9 cellular contexts compared by ENCODE assay signal in the genomic region with DNA sequence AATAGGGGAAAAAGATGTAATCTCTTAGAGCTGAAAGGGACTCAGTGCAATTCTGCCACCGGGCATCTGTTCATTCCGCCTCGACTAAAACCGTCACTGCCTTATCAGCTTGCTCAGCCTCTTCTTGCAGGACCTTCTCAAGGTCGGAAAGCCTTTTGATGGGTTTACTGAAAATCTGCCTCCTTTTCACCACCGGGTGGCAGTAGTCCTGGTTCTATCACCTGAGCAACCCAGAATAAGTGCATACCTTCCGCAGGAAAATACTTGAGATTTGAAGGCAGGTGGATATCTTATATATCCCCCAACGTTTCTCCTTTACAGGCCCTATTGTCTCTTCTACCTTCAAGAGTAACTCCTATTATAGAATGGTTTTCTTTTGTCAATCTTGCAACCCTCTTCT.
DNase-seq lines count a peak whose midpoint lies in the region; ATAC-seq and TF ChIP-seq lines count a peak whose summit lies in the region.
"Had no signal": no experiment of that assay in that cellular context is flagged by ENCODE, and none has a peak within 500 bp of the region (broad histone marks: within the 10 kb centered on the region; RNA-seq: fewer than 3 reads in every experiment).

No MANE protein-coding gene starts in this region.

- H3K27me3 ChIP-seq in neural cell (ENCODE audit: insufficient read depth, low read depth, low read length) = no peaks in the 10 kb centered on the region
- no peaks in the 10 kb centered on the region for H3K27me3 ChIP-seq in suprapubic skin

- DNase-seq in DMS53 treated with DMSO at 0.1 percent for 48 hours (lab: John Stamatoyannopoulos, UW; ENCODE audit: unreplicated experiment) (peak; percentile 39), OCI-LY7 (ENCODE audit: low spot score) (peak; percentile 9), suprapubic skin (ENCODE audit: low spot score in 2 of 2) (no peak)
- peak; percentile 15 for DNase-seq in central memory CD4-positive, alpha-beta T cell
- DNase-seq: activated B cell treated with CpG ODN at 0.5 μM for 24 hours had no signal

- H3K4me2 ChIP-seq in OCI-LY7 (ENCODE audit: low read length) = no peak overlapping the region
- no peak overlapping the region for H3K4me2 ChIP-seq in neural cell (ENCODE audit: low read length)

- WGBS in suprapubic skin = 24% methylated on average over 8 of the region's 8 CpGs

- H3K4me3 ChIP-seq in OCI-LY7 (ENCODE audit: low read depth, low read length, poor library complexity, severe bottlenecking) = no peak overlapping the region
- no peak overlapping the region for H3K4me3 ChIP-seq in neural cell (ENCODE audit: low read length)
- H3K4me3 ChIP-seq in suprapubic skin = no peak overlapping the region

- no TSS peak for BruUV-seq in OCI-LY7 (replicated peaks; lab: Mats Ljungman, UMichigan)

- H4K20me1 ChIP-seq in OCI-LY7 (ENCODE audit: insufficient read depth, low read length) = no peaks in the 10 kb centered on the region
- no peaks in the 10 kb centered on the region for H4K20me1 ChIP-seq in neural cell (ENCODE audit: insufficient read depth)

- POLR2A ChIA-PET in OCI-LY7 (lab: Charles Lee) = no interaction called here

- ATAC-seq in GM21529 (IDR thresholded peaks at IDR 0.05; ENCODE audit: unreplicated experiment) = peak; percentile 59
- no peak for ATAC-seq in HG02970 (IDR thresholded peaks at IDR 0.05; ENCODE audit: low FRiP score, unreplicated experiment)
- no peak for ATAC-seq in GM21526 (IDR thresholded peaks at IDR 0.05; ENCODE audit: low FRiP score, unreplicated experiment)

- TF ChIP-seq POLR2A in suprapubic skin (IDR thresholded peaks at IDR 0.05) = no peak

- H3K27ac ChIP-seq in OCI-LY7 (ENCODE audit: low read depth, low read length, poor library complexity, severe bottlenecking) = no peak overlapping the region
- H3K27ac ChIP-seq in neural cell (ENCODE audit: low read length) = no peak overlapping the region
- H3K27ac ChIP-seq in suprapubic skin = no peak overlapping the region

- H3K79me2 ChIP-seq in OCI-LY7 (ENCODE audit: insufficient read depth, low read depth, low read length) (no peaks in the 10 kb centered on the region), neural cell (replicated peaks; ENCODE audit: insufficient read depth, low read length) (no peaks in the 10 kb centered on the region)

- H3K9me2 ChIP-seq in OCI-LY7 (ENCODE audit: insufficient read depth, low read length) = no peaks in the 10 kb centered on the region
- no peaks in the 10 kb centered on the region for H3K9me2 ChIP-seq in neural cell (ENCODE audit: insufficient read depth, low read length)

- H3F3A ChIP-seq in neural cell (ENCODE audit: insufficient read depth, low read length, poor library complexity, severe bottlenecking) = no peaks in the 10 kb centered on the region

- TF ChIP-seq RAD21 in neural cell (conservative IDR thresholded peaks at IDR 0.05) = no peak

- no peaks in the 10 kb centered on the region for H3K9me3 ChIP-seq in OCI-LY7 (ENCODE audit: low read length)
- H3K9me3 ChIP-seq in neural cell (ENCODE audit: low read length) = no peaks in the 10 kb centered on the region
- H3K9me3 ChIP-seq in suprapubic skin = no peaks in the 10 kb centered on the region

- peak; percentile 67 for TF ChIP-seq CTCF in OCI-LY7 (conservative IDR thresholded peaks at IDR 0.05; ENCODE audit: low read length)
- TF ChIP-seq CTCF in neural cell (IDR thresholded peaks at IDR 0.05; ENCODE audit: poor library complexity, severe bottlenecking) = peak; percentile 41
- no peak for TF ChIP-seq CTCF in suprapubic skin (IDR thresholded peaks at IDR 0.05)

- no peaks in the 10 kb centered on the region for H3K36me3 ChIP-seq in OCI-LY7 (ENCODE audit: insufficient read depth, low read length)
- H3K36me3 ChIP-seq in neural cell (ENCODE audit: insufficient read depth, low read length) = no peaks in the 10 kb centered on the region
- H3K36me3 ChIP-seq in suprapubic skin = no peaks in the 10 kb centered on the region

- no peak for TF ChIP-seq EP300 in neural cell (conservative IDR thresholded peaks at IDR 0.05; ENCODE audit: poor library complexity, severe bottlenecking)
- no peak for TF ChIP-seq EP300 in suprapubic skin (IDR thresholded peaks at IDR 0.05)

- H2AFZ ChIP-seq in OCI-LY7 (ENCODE audit: low read length) = no peak overlapping the region
- H2AFZ ChIP-seq in neural cell (ENCODE audit: low read depth, low read length) = no peak overlapping the region

- CTCF ChIA-PET in OCI-LY7 (lab: Charles Lee; ENCODE audit: unreplicated experiment) = interaction anchor here (0.5 kb wide), 1 partner anchor 1143 kb away, joined by 3 read pairs; no protein-coding TSS in a partner anchor

- intact Hi-C loops in OCI-LY7 (cut with micrococcal nuclease; ENCODE audit: unreplicated experiment) = no loop called here

- H3K4me1 ChIP-seq in OCI-LY7 (ENCODE audit: insufficient read depth, low read length, poor library complexity, severe bottlenecking) = no peaks in the 10 kb centered on the region
- no peaks in the 10 kb centered on the region for H3K4me1 ChIP-seq in suprapubic skin

- H3K9ac ChIP-seq in neural cell (ENCODE audit: low read length) = no peak overlapping the region

TF ChIP-seq in neural cell, 6 proteins besides CTCF, POLR2A, EP300 and RAD21:
- TF ChIP-seq, protein P1, sequence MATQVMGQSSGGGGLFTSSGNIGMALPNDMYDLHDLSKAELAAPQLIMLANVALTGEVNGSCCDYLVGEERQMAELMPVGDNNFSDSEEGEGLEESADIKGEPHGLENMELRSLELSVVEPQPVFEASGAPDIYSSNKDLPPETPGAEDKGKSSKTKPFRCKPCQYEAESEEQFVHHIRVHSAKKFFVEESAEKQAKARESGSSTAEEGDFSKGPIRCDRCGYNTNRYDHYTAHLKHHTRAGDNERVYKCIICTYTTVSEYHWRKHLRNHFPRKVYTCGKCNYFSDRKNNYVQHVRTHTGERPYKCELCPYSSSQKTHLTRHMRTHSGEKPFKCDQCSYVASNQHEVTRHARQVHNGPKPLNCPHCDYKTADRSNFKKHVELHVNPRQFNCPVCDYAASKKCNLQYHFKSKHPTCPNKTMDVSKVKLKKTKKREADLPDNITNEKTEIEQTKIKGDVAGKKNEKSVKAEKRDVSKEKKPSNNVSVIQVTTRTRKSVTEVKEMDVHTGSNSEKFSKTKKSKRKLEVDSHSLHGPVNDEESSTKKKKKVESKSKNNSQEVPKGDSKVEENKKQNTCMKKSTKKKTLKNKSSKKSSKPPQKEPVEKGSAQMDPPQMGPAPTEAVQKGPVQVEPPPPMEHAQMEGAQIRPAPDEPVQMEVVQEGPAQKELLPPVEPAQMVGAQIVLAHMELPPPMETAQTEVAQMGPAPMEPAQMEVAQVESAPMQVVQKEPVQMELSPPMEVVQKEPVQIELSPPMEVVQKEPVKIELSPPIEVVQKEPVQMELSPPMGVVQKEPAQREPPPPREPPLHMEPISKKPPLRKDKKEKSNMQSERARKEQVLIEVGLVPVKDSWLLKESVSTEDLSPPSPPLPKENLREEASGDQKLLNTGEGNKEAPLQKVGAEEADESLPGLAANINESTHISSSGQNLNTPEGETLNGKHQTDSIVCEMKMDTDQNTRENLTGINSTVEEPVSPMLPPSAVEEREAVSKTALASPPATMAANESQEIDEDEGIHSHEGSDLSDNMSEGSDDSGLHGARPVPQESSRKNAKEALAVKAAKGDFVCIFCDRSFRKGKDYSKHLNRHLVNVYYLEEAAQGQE (IDR thresholded peaks at IDR 0.05; ENCODE audit: borderline replicate concordance) = no peak
- no peak for TF ChIP-seq EZH2 (IDR thresholded peaks at IDR 0.05; ENCODE audit: borderline replicate concordance, insufficient read depth, low read length, poor library complexity, severe bottlenecking)
- no peak for TF ChIP-seq SMC3 (conservative IDR thresholded peaks at IDR 0.05; ENCODE audit: poor library complexity)
- no peak for TF ChIP-seq MXI1 (conservative IDR thresholded peaks at IDR 0.05; ENCODE audit: poor library complexity, severe bottlenecking)
- TF ChIP-seq POLR2AphosphoS5 (IDR thresholded peaks at IDR 0.05) = no peak
- no peak for TF ChIP-seq TAF1 (IDR thresholded peaks at IDR 0.05; ENCODE audit: low read depth)

Comparison
In these comparisons a context has a peak if more than half of its experiments do, and no peak if none do; other contexts are left out.
1. DNase-seq: peak in DMS53 treated with DMSO at 0.1 percent for 48 hours (single experiment), OCI-LY7 (single experiment) and central memory CD4-positive, alpha-beta T cell (single experiment); none in suprapubic skin (0 of 2).
2. CTCF ChIP-seq: peak in OCI-LY7 (single experiment) and neural cell (single experiment); none in suprapubic skin (0 of 2).